In the genomic region with DNA sequence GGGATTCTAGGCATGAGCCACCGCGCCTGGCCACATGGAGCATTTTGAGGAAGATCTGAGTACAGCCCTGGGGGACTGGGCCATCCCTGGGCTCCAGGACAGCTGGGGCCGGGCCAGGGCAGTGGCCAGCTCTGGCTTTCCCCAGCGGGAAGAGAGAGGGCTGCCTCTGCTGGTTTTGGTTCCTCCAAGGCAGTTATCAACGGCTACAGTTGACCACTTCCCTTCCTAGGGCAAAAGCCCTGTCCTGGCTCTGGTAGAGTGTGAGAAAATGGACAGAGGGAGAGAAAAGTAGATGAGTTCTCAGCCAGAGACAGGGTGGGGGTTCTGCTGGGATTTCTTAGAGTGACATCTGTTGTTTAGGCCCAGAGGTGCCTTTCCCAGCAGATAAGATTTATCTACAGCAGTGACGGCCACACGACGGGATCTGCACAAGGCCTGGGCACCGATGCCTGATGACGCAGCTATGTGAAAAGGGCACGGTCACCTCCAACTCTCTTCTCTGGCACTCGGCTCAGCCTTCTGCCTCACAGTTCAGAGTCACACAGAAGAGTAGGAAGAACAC, we compare ENCODE assay signal across 13 cellular contexts. TPM values are rescaled to one million over a fixed set of nuclear protein-coding genes. Genes with fewer than 3 reads are reported as not detected.
A peak's percentile ranks its signal among the peaks of the same experiment; 100 is the strongest.
DNase-seq lines count a peak whose midpoint lies in the region; ATAC-seq and TF ChIP-seq lines count a peak whose summit lies in the region.
"Had no signal": no experiment of that assay in that cellular context is flagged by ENCODE, and none has a peak within 500 bp of the region (broad histone marks: within the 10 kb centered on the region; RNA-seq: fewer than 3 reads in every experiment).

No MANE protein-coding gene starts in this region.

- peak overlapping the region; percentile 52 to 64 (median 60) for H3K27ac ChIP-seq in transverse colon

- DNase-seq in SIG-M5 treated with dmso at 0.1 percent for 504 hours (lab: John Stamatoyannopoulos, UW; ENCODE audit: unreplicated experiment) = peak; percentile 21
- DNase-seq in SIG-M5 (lab: John Stamatoyannopoulos, UW) = no peak
- DNase-seq in mucosa of descending colon = peak in 2 of 3 donors; percentile 21 to 39
- peak; percentile 39 for DNase-seq in transverse colon
- DNase-seq in NCI-H1436 treated with DMSO at 0.1 percent for 48 hours (lab: John Stamatoyannopoulos, UW) = no peak
- no peak for DNase-seq in kidney glomerular epithelial cell (lab: John Stamatoyannopoulos, UW)
- DNase-seq: 8988T; activated CD4-positive, alpha-beta memory T cell treated with anti-CD3 and anti-CD28 coated beads for 36 hours; activated naive CD4-positive, alpha-beta T cell treated with anti-CD3 and anti-CD28 coated beads, Interleukin-2, amount 50 U/mL, for 16 hours; cortex of kidney; mesenchymal stem cell had no signal

- H3K27me3 ChIP-seq in transverse colon = no peaks in the 10 kb centered on the region

- H3K36me3 ChIP-seq in mucosa of descending colon (ENCODE audit: low read depth) = no peaks in the 10 kb centered on the region
- H3K36me3 ChIP-seq in transverse colon = no peaks in the 10 kb centered on the region

- no peak for TF ChIP-seq EP300 in transverse colon (IDR thresholded peaks at IDR 0.05; ENCODE audit: low read depth)

- in situ Hi-C loops in transverse colon (cut with MboI; ENCODE audit: low pct_ligation_motif_present in 1 of 4, low pct_unique_long_range_greater_than_20kb in 1 of 4, low sequenced_read_pairs in 3 of 4) = no loop called here

- no peak for TF ChIP-seq CTCF in mucosa of descending colon (IDR thresholded peaks at IDR 0.05)
- TF ChIP-seq CTCF in transverse colon (IDR thresholded peaks at IDR 0.05) = no peak

- H3K4me1 ChIP-seq in mucosa of descending colon (ENCODE audit: low read depth) (peaks cover 3% of the 10 kb centered on the region), transverse colon (peaks cover 0 to 19% (median 8%) of the 10 kb centered on the region in 4 donors)

- H3K9me3 Mint-ChIP-seq in dendritic cell treated with granulocyte-macrophage colony-stimulating factor and Interleukin-4, amounts not matched to agents 40 ng/mL and 50 ng/mL, for 4 days = no peaks in the 10 kb centered on the region
- H3K9me3 Mint-ChIP-seq: activated CD4-positive, alpha-beta memory T cell treated with anti-CD3 and anti-CD28 coated beads for 36 hours had no signal

- H3K27me3 Mint-ChIP-seq in dendritic cell treated with granulocyte-macrophage colony-stimulating factor and Interleukin-4, amounts not matched to agents 40 ng/mL and 50 ng/mL, for 4 days = no peaks in the 10 kb centered on the region
- H3K27me3 Mint-ChIP-seq: activated CD4-positive, alpha-beta memory T cell treated with anti-CD3 and anti-CD28 coated beads for 36 hours had no signal

- WGBS in transverse colon (ENCODE audit: low coverage in 1 of 2), 2 donors = 83 to 100% methylated on average over 1 to 12 of the region's 12 CpGs

- no peaks in the 10 kb centered on the region for H3K36me3 Mint-ChIP-seq in dendritic cell treated with granulocyte-macrophage colony-stimulating factor and Interleukin-4, amounts not matched to agents 40 ng/mL and 50 ng/mL, for 4 days (ENCODE audit: low read depth)
- H3K36me3 Mint-ChIP-seq: activated CD4-positive, alpha-beta memory T cell treated with anti-CD3 and anti-CD28 coated beads for 36 hours had no signal

- TF ChIP-seq POLR2A in transverse colon (IDR thresholded peaks at IDR 0.05) = no peak

- H3K27ac Mint-ChIP-seq in dendritic cell treated with granulocyte-macrophage colony-stimulating factor and Interleukin-4, amounts not matched to agents 40 ng/mL and 50 ng/mL, for 4 days = peak overlapping the region; percentile 92
- H3K27ac Mint-ChIP-seq: activated CD4-positive, alpha-beta memory T cell treated with anti-CD3 and anti-CD28 coated beads for 36 hours had no signal

- H3K4me1 Mint-ChIP-seq in dendritic cell treated with granulocyte-macrophage colony-stimulating factor and Interleukin-4, amounts not matched to agents 40 ng/mL and 50 ng/mL, for 4 days (ENCODE audit: low read depth) = peaks cover 93% of the 10 kb centered on the region

- H3K9me3 ChIP-seq in mucosa of descending colon (no peaks in the 10 kb centered on the region), transverse colon (no peaks in the 10 kb centered on the region)

- H3K4me3 ChIP-seq in mucosa of descending colon (no peak overlapping the region), transverse colon (no peak overlapping the region)

- peak overlapping the region; percentile 17 for H3K4me3 Mint-ChIP-seq in dendritic cell treated with granulocyte-macrophage colony-stimulating factor and Interleukin-4, amounts not matched to agents 40 ng/mL and 50 ng/mL, for 4 days
- H3K4me3 Mint-ChIP-seq: activated CD4-positive, alpha-beta memory T cell treated with anti-CD3 and anti-CD28 coated beads for 36 hours had no signal

- peak; percentile 25 for ATAC-seq in mucosa of descending colon
- ATAC-seq in GM21526 (IDR thresholded peaks at IDR 0.05; ENCODE audit: low FRiP score, unreplicated experiment) = no peak

- intact Hi-C loops in dendritic cell treated with granulocyte-macrophage colony-stimulating factor and Interleukin-4, amounts not matched to agents 40 ng/mL and 50 ng/mL, for 4 days (cut with micrococcal nuclease) = loop anchor here (1.0 to 5.0 kb wide), 2 partner anchors 48 to 87 kb away; partner anchors contain the start of gene PPP1CC
- intact Hi-C loops in mucosa of descending colon (cut with DNase I, micrococcal nuclease) = no loop called here
- intact Hi-C loops in transverse colon (cut with DNase I; ENCODE audit: low total_unique reads) = no loop called here

RNA-seq across cellular contexts. Expression of gene HVCN1, which starts 5.5 kb away (rescaled TPM):
- 1 to 10 TPM; 1.6 to 5.6 (median 3.5) TPM for total RNA-seq in mucosa of descending colon
- total RNA-seq in transverse colon = 1 to 10 TPM in 3 of 4 donors, not detected in 1; 3.4 to 7.9 (median 7.3) TPM

RNA-seq across cellular contexts. Expression of gene PPP1CC, which starts 48.3 kb away (rescaled TPM):
- total RNA-seq in mucosa of descending colon = 100 to 1,000 TPM; 145 to 171 (median 161) TPM
- total RNA-seq in transverse colon = 100 to 1,000 TPM; 156 to 759 (median 244) TPM

Comparison
In these comparisons a context has a peak if more than half of its experiments do, and no peak if none do; other contexts are left out.
1. DNase-seq: peak in SIG-M5 treated with dmso at 0.1 percent for 504 hours (single experiment), mucosa of descending colon (2 of 3) and transverse colon (single experiment); none in SIG-M5 (single experiment), NCI-H1436 treated with DMSO at 0.1 percent for 48 hours (single experiment) and kidney glomerular epithelial cell (single experiment).